ENCODE assay signal across 28 cellular contexts in genomic region chr11:96396637-96397036, GRCh38.
"Had no signal": no experiment of that assay in that cellular context is flagged by ENCODE, and none has a peak within 500 bp of the region (broad histone marks: within the 10 kb centered on the region; RNA-seq: fewer than 3 reads in every experiment).

No MANE protein-coding gene starts in this region.

- H3K4me3 Mint-ChIP-seq: activated CD4-positive, alpha-beta T cell treated with anti-CD3 and anti-CD28 coated beads, Interleukin-2, amount 10 ng/mL, durations not matched to agents 24 days and 14 days; activated CD8-positive, alpha-beta memory T cell treated with anti-CD3 and anti-CD28 coated beads, Interleukin-2, amount 10 ng/mL, durations not matched to agents 7 days and 5 days; activated naive CD8-positive, alpha-beta T cell treated with anti-CD3 and anti-CD28 coated beads, Interleukin-2, amount 50 U/mL, for 24 hours; activated T-cell treated with anti-CD3 and anti-CD28 coated beads, Interleukin-2, amount 50 U/mL, for 4 hours; T-helper 1 cell treated with Interleukin-12 subunit alpha and Interleukin-12 subunit beta and Interleukin-4 antibody, amounts not matched to agents 30 μg/mL and 1 μg/mL, for 36 hours had no signal

- H3K36me3 ChIP-seq: ascending aorta, SJCRH30 had no signal

- H3K9me3 ChIP-seq: ascending aorta, body of pancreas, SJCRH30 had no signal

- H3K27me3 Mint-ChIP-seq: activated naive CD8-positive, alpha-beta T cell treated with anti-CD3 and anti-CD28 coated beads, Interleukin-2, amount 50 U/mL, for 24 hours had no signal

- H3K9me3 Mint-ChIP-seq: activated naive CD4-positive, alpha-beta T cell treated with anti-CD3 and anti-CD28 coated beads, Interleukin-2, amount 50 U/mL, for 72 hours; activated naive CD8-positive, alpha-beta T cell treated with anti-CD3 and anti-CD28 coated beads, Interleukin-2, amount 50 U/mL, for 24 hours; T-helper 1 cell treated with Interleukin-12 subunit alpha and Interleukin-12 subunit beta and Interleukin-4 antibody, amounts not matched to agents 30 μg/mL and 1 μg/mL, for 36 hours had no signal

- ATAC-seq: activated CD4-positive, CD25-positive, alpha-beta regulatory T cell treated with anti-CD3 and anti-CD28 coated beads, Interleukin-2, amount 50 U/mL, for 24 hours; activated CD8-positive, alpha-beta memory T cell treated with anti-CD3 and anti-CD28 coated beads, Interleukin-2, amount 10 ng/mL, durations not matched to agents 7 days and 5 days; activated naive CD4-positive, alpha-beta T cell treated with anti-CD3 and anti-CD28 coated beads, Interleukin-2, amount 50 U/mL, for 72 hours; activated naive CD8-positive, alpha-beta T cell treated with anti-CD3 and anti-CD28 coated beads, Interleukin-2, amount 50 U/mL, for 24 hours; activated T-cell treated with anti-CD3 and anti-CD28 coated beads, Interleukin-2, amount 50 U/mL, for 4 hours; body of pancreas; Right ventricle myocardium inferior had no signal

- H3K4me3 ChIP-seq: ascending aorta, body of pancreas, SJCRH30 had no signal

- DNase-seq: activated CD4-positive, alpha-beta T cell treated with anti-CD3 and anti-CD28 coated beads, Interleukin-2, amount 10 ng/mL, durations not matched to agents 24 days and 14 days; activated CD4-positive, alpha-beta T cell treated with anti-CD3 and anti-CD28 coated beads, Interleukin-2, amount 50 U/mL, for 48 hours; activated CD8-positive, alpha-beta memory T cell treated with anti-CD3 and anti-CD28 coated beads, Interleukin-2, amount 10 ng/mL, durations not matched to agents 7 days and 5 days; activated effector memory CD4-positive, alpha-beta T cell treated with anti-CD3 and anti-CD28 coated beads, Interleukin-2, amount 50 U/mL, for 16 hours; activated naive CD4-positive, alpha-beta T cell treated with Interleukin-2 at 50 U/mL for 16 hours; activated naive CD8-positive, alpha-beta T cell treated with anti-CD3 and anti-CD28 coated beads, Interleukin-2, amount 50 U/mL, for 24 hours; activated T-cell treated with anti-CD3 and anti-CD28 coated beads, Interleukin-2, amount 50 U/mL, for 4 hours; amniotic stem cell; body of pancreas; central memory CD4-positive, alpha-beta T cell; Karpas-422; NCI-H1092; NCI-H1417; NCI-H1930; NCI-H2171; NCI-H2227 treated with DMSO at 0.1 percent for 48 hours; NCI-H446 treated with DMSO at 0.1 percent for 48 hours; NCI-H524 treated with DMSO at 0.1 percent for 48 hours; NCI-H774; RPMI8226; SJCRH30; T-helper 9 cell; WERI-Rb-1 had no signal

- H3K27ac ChIP-seq: ascending aorta, body of pancreas, SJCRH30, WERI-Rb-1 had no signal

- H3K27ac Mint-ChIP-seq: activated CD4-positive, alpha-beta T cell treated with anti-CD3 and anti-CD28 coated beads, Interleukin-2, amount 10 ng/mL, durations not matched to agents 24 days and 14 days; activated CD8-positive, alpha-beta memory T cell treated with anti-CD3 and anti-CD28 coated beads, Interleukin-2, amount 10 ng/mL, durations not matched to agents 7 days and 5 days; activated naive CD4-positive, alpha-beta T cell treated with anti-CD3 and anti-CD28 coated beads, Interleukin-2, amount 50 U/mL, for 72 hours; activated naive CD8-positive, alpha-beta T cell treated with anti-CD3 and anti-CD28 coated beads, Interleukin-2, amount 50 U/mL, for 24 hours; T-helper 1 cell treated with Interleukin-12 subunit alpha and Interleukin-12 subunit beta and Interleukin-4 antibody, amounts not matched to agents 30 μg/mL and 1 μg/mL, for 36 hours had no signal

- H3K27me3 ChIP-seq: ascending aorta, body of pancreas, SJCRH30 had no signal

- H3K4me1 ChIP-seq: body of pancreas, SJCRH30 had no signal
